8 cellular contexts compared by ENCODE assay signal in the genomic region with DNA sequence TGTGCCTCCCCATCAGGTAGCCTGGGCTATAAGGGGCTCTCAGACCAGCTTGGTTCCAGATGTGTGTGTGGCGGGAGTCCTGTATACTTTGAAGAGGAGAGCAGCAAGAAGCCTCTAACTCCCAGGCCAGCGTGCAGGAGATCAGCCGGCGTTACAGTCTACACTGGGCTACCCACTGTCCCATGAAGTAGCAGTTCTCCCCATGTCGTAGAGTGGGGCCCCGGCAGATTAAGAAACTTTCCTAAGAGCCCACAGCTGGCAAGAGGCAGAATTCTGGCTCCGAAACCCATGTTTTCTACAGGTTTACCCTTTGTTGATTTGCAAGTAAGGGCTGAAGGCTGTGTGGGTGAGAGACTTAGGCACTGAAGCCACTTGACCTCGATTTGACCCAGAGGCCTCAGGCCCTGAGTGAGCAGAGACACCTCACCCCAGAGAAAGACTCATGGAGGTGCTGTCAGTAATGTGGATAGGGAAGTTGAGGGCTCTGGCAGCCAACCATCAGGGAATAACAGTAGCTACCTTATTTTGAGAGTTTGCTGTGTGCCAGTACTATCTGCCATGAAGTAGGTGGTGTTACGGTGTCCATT.
DNase-seq lines count a peak whose midpoint lies in the region; ATAC-seq and TF ChIP-seq lines count a peak whose summit lies in the region.

No MANE protein-coding gene starts in this region.

- TF ChIP-seq CTCF in nephron (IDR thresholded peaks at IDR 0.05; ENCODE audit: unreplicated experiment in 3 of 3): no peak

- H3K27ac ChIP-seq in cingulate gyrus (ENCODE audit: low read depth, low read length): peak overlapping the region; percentile 81

- H3K4me1 ChIP-seq in NT2/D1 (ENCODE audit: insufficient read depth, insufficient read length): peaks cover 4% of the 10 kb centered on the region

- no peaks in the 10 kb centered on the region for H3K9me3 ChIP-seq in NT2/D1 (ENCODE audit: insufficient read depth, low read length)

- no peaks in the 10 kb centered on the region for H3K36me3 ChIP-seq in NT2/D1 (ENCODE audit: insufficient read depth, insufficient read length, low read length)

- ATAC-seq in GM21390 (IDR thresholded peaks at IDR 0.05; ENCODE audit: unreplicated experiment): no peak

- H3K27ac Mint-ChIP-seq in T-helper 2 cell treated with Interferon-gamma antibody and Interleukin-4, amounts not matched to agents 5 μg/mL and 100 μg/mL, for 36 hours: peak overlapping the region; percentile 97
- H3K27ac Mint-ChIP-seq in nephron: peak overlapping the region; percentile 62 to 96 (median 96)

- no peaks in the 10 kb centered on the region for H3K27me3 Mint-ChIP-seq in T-helper 2 cell treated with Interferon-gamma antibody and Interleukin-4, amounts not matched to agents 5 μg/mL and 100 μg/mL, for 36 hours (ENCODE audit: low read depth)
- peaks cover 4% of the 10 kb centered on the region for H3K27me3 Mint-ChIP-seq in nephron (ENCODE audit: low read depth)

- H3K9ac ChIP-seq in NT2/D1 (ENCODE audit: insufficient read length, low read depth): peak overlapping the region; percentile 74

- H3K4me1 Mint-ChIP-seq in T-helper 2 cell treated with Interferon-gamma antibody and Interleukin-4, amounts not matched to agents 5 μg/mL and 100 μg/mL, for 36 hours (ENCODE audit: low read depth): peaks cover 44% of the 10 kb centered on the region
- H3K4me1 Mint-ChIP-seq in nephron: peaks cover 61% of the 10 kb centered on the region

- peaks cover 14% of the 10 kb centered on the region for H3K36me3 Mint-ChIP-seq in T-helper 2 cell treated with Interferon-gamma antibody and Interleukin-4, amounts not matched to agents 5 μg/mL and 100 μg/mL, for 36 hours (ENCODE audit: low read depth)
- no peaks in the 10 kb centered on the region for H3K36me3 Mint-ChIP-seq in nephron (ENCODE audit: low read depth)

- peak overlapping the region; percentile 60 for H3K4me3 ChIP-seq in NT2/D1 (ENCODE audit: insufficient read length, low read depth)

- peaks cover 19% of the 10 kb centered on the region for H3K27me3 ChIP-seq in NT2/D1 (ENCODE audit: insufficient read depth, insufficient read length)

- peak overlapping the region; percentile 90 for H3K4me3 Mint-ChIP-seq in T-helper 2 cell treated with Interferon-gamma antibody and Interleukin-4, amounts not matched to agents 5 μg/mL and 100 μg/mL, for 36 hours
- peak overlapping the region; percentile 80 to 96 (median 91) for H3K4me3 Mint-ChIP-seq in nephron

- no peak for DNase-seq in T-helper 2 cell treated with Interferon-gamma antibody and Interleukin-4, amounts not matched to agents 5 μg/mL and 100 μg/mL, for 36 hours (ENCODE audit: low spot score)
- DNase-seq in T-helper 2 cell (no peak), NT2/D1 (ENCODE audit: low read depth, low spot score) (no peak), UCSD-AML1 (lab: John Stamatoyannopoulos, UW; ENCODE audit: unreplicated experiment) (no peak), AG20443 (ENCODE audit: low spot score) (no peak)

- H3K9me3 Mint-ChIP-seq in T-helper 2 cell treated with Interferon-gamma antibody and Interleukin-4, amounts not matched to agents 5 μg/mL and 100 μg/mL, for 36 hours: no peaks in the 10 kb centered on the region
- no peaks in the 10 kb centered on the region for H3K9me3 Mint-ChIP-seq in nephron
